19 cellular contexts compared by ENCODE assay signal in the genomic region with DNA sequence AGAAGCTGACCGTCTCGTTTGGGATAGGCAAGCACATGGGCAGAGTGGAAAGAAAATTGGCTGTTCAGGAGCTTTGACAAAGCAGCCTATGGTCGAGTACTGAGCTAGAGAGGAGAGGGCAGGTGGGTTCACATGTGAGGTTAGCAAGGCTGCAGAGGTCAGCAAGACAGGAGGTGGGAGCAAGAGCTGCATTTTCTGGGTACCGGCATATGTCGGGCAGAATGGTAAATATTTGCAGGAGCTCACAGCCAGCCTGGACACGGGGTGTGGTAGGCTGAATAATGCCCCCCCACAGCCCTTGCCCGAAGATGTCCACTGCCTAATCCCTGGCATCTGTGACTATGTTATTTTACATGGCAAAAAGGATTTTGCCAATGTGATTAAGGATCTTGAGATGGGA. TPM values are rescaled to one million over a fixed set of nuclear protein-coding genes. Genes with fewer than 3 reads are reported as not detected.
DNase-seq lines count a peak whose midpoint lies in the region; ATAC-seq, FAIRE-seq and TF ChIP-seq lines count a peak whose summit lies in the region.
"Had no signal": no experiment of that assay in that cellular context is flagged by ENCODE, and none has a peak within 500 bp of the region (broad histone marks: within the 10 kb centered on the region; RNA-seq: fewer than 3 reads in every experiment).

No MANE protein-coding gene starts in this region.

- H3K4me3 Mint-ChIP-seq in activated T-helper 17 cell treated with anti-CD3 and anti-CD28 coated beads, Interleukin-2, amount 50 U/mL, for 72 hours = no peak overlapping the region
- H3K4me3 Mint-ChIP-seq: stimulated activated naive B cell treated with anti-CD40 and anti-IgM and Interleukin-4, amounts not matched to agents 10 μg/mL and 1 μg/mL and 100 μg/mL, for 72 hours had no signal

- no peaks in the 10 kb centered on the region for H3K27me3 ChIP-seq in SK-N-SH (ENCODE audit: insufficient read depth)
- no peaks in the 10 kb centered on the region for H3K27me3 ChIP-seq in lower lobe of right lung (ENCODE audit: low read depth)
- no peaks in the 10 kb centered on the region for H3K27me3 ChIP-seq in tibial nerve

- H3K4me2 ChIP-seq in SK-N-SH = peak overlapping the region; percentile 66; the same call in 1 of the 2 replicates
- H3K4me2 ChIP-seq: KMS-11 had no signal

- H3F3A ChIP-seq in SK-N-SH (replicated peaks; ENCODE audit: insufficient read depth) = peaks cover 30% of the 10 kb centered on the region

- H3K27ac ChIP-seq in SK-N-SH (ENCODE audit: low read depth in 2 of 2, low read length in 1 of 2) (peak overlapping the region in 1 of 2 experiments; percentile 80; a peak in 1 of 4 replicates), lower lobe of right lung (peak overlapping the region; percentile 66), tibial nerve (peak overlapping the region in 3 of 4 donors; percentile 50 to 66 (median 61))
- H3K27ac ChIP-seq: KMS-11 had no signal

- CTCF ChIA-PET in SK-N-SH (lab: Yijun Ruan, JAX) = interaction anchor here (0.7 to 1.5 kb wide), 4 partner anchors 64 to 78 kb away, joined by 3 to 9 read pairs (median 6); a partner anchor contains a TSS

- H3K9me2 ChIP-seq in SK-N-SH = no peaks in the 10 kb centered on the region

- FAIRE-seq in GM12892 (lab: Jason Lieb, UNC) = no peak
- FAIRE-seq: GM12891 had no signal

- POLR2A ChIA-PET in SK-N-SH (lab: Yijun Ruan, JAX) = no interaction called here

- H3K27ac Mint-ChIP-seq in activated T-helper 17 cell treated with anti-CD3 and anti-CD28 coated beads, Interleukin-2, amount 50 U/mL, for 72 hours = peak overlapping the region; percentile 98
- H3K27ac Mint-ChIP-seq: stimulated activated naive B cell treated with anti-CD40 and anti-IgM and Interleukin-4, amounts not matched to agents 10 μg/mL and 1 μg/mL and 100 μg/mL, for 72 hours had no signal

- H3K27me3 Mint-ChIP-seq in activated T-helper 17 cell treated with anti-CD3 and anti-CD28 coated beads, Interleukin-2, amount 50 U/mL, for 72 hours = no peaks in the 10 kb centered on the region
- H3K27me3 Mint-ChIP-seq: brain; stimulated activated naive B cell treated with anti-CD40 and anti-IgM and Interleukin-4, amounts not matched to agents 10 μg/mL and 1 μg/mL and 100 μg/mL, for 72 hours had no signal

- H3K9me3 ChIP-seq in SK-N-SH (no peaks in the 10 kb centered on the region), lower lobe of right lung (no peaks in the 10 kb centered on the region), tibial nerve (no peaks in the 10 kb centered on the region)

- TF ChIP-seq POLR2A in tibial nerve (IDR thresholded peaks at IDR 0.05) = no peak
- TF ChIP-seq POLR2A in GM12892 (IDR thresholded peaks at IDR 0.05; ENCODE audit: low read depth, low read length) = no peak

- H3K4me1 Mint-ChIP-seq in activated T-helper 17 cell treated with anti-CD3 and anti-CD28 coated beads, Interleukin-2, amount 50 U/mL, for 72 hours = peaks cover 35% of the 10 kb centered on the region

- H3K9ac ChIP-seq in SK-N-SH = no peak overlapping the region
- H3K9ac ChIP-seq: KMS-11 had no signal

- no peak overlapping the region for H2AFZ ChIP-seq in SK-N-SH (ENCODE audit: low read depth)

- peaks cover 0 to 3% of the 10 kb centered on the region in 2 experiments for H3K36me3 ChIP-seq in SK-N-SH (replicated peaks in 1 of 2; ENCODE audit: control insufficient read depth in 1 of 2, insufficient read depth in 2 of 2, low read length in 1 of 2)
- peaks cover 6% of the 10 kb centered on the region for H3K36me3 ChIP-seq in lower lobe of right lung
- H3K36me3 ChIP-seq in tibial nerve = no peaks in the 10 kb centered on the region

- TF ChIP-seq CTCF in SK-N-SH (IDR thresholded peaks at IDR 0.05) = no peak
- no peak for TF ChIP-seq CTCF in lower lobe of right lung (IDR thresholded peaks at IDR 0.05)
- TF ChIP-seq CTCF in tibial nerve (IDR thresholded peaks at IDR 0.05) = no peak

- H3K4me1 ChIP-seq in SK-N-SH (ENCODE audit: control insufficient read depth in 1 of 2, insufficient read depth in 2 of 2, low read depth in 1 of 2, low read length in 1 of 2) (peaks cover 11 to 20% of the 10 kb centered on the region in 2 experiments; a peak in 3 of 4 replicates), lower lobe of right lung (peaks cover 48% of the 10 kb centered on the region), tibial nerve (peaks cover 0 to 51% (median 17%) of the 10 kb centered on the region in 4 donors)

- ATAC-seq in SK-N-SH treated with all-trans-retinoic acid at 6 μM for 48 hours = no peak
- no peak for ATAC-seq in activated T-helper 17 cell treated with anti-CD3 and anti-CD28 coated beads, Interleukin-2, amount 50 U/mL, for 72 hours (replicated peaks)
- ATAC-seq in lower lobe of right lung = no peak
- ATAC-seq in HG03520 (IDR thresholded peaks at IDR 0.05; ENCODE audit: unreplicated experiment) = no peak
- ATAC-seq in GM21526 (IDR thresholded peaks at IDR 0.05; ENCODE audit: low FRiP score, unreplicated experiment) = no peak
- ATAC-seq: stimulated activated naive B cell treated with anti-CD40 and anti-IgM and Interleukin-4, amounts not matched to agents 10 μg/mL and 1 μg/mL and 100 μg/mL, for 72 hours had no signal

- H3K4me3 ChIP-seq in SK-N-SH (ENCODE audit: low read depth in 2 of 2, low read length in 1 of 2) = no peak overlapping the region
- H3K4me3 ChIP-seq in lower lobe of right lung = no peak overlapping the region
- H3K4me3 ChIP-seq in tibial nerve = no peak overlapping the region
- H3K4me3 ChIP-seq: lung had no signal

- H3K9me3 Mint-ChIP-seq in activated T-helper 17 cell treated with anti-CD3 and anti-CD28 coated beads, Interleukin-2, amount 50 U/mL, for 72 hours = no peaks in the 10 kb centered on the region

- no peak for TF ChIP-seq EP300 in SK-N-SH (IDR thresholded peaks at IDR 0.05; ENCODE audit: borderline replicate concordance in 1 of 2, low read depth in 1 of 2, low read length in 1 of 2)
- TF ChIP-seq EP300 in tibial nerve (IDR thresholded peaks at IDR 0.05) = no peak

- peaks cover 5% of the 10 kb centered on the region for H3K36me3 Mint-ChIP-seq in activated T-helper 17 cell treated with anti-CD3 and anti-CD28 coated beads, Interleukin-2, amount 50 U/mL, for 72 hours (ENCODE audit: low read depth)

- intact Hi-C loops in lower lobe of right lung (cut with DNase I) = no loop called here

- TF ChIP-seq RAD21 in SK-N-SH (IDR thresholded peaks at IDR 0.05; ENCODE audit: low read length) = no peak

- no peak for DNase-seq in SK-N-SH
- DNase-seq in lower lobe of right lung = no peak
- no peak for DNase-seq in tibial nerve (ENCODE audit: low spot score in 2 of 2)
- DNase-seq in GM12892 (ENCODE audit: insufficient read length) = no peak
- DNase-seq: 8988T; activated effector memory CD4-positive, alpha-beta T cell treated with anti-CD3 and anti-CD28 coated beads, Interleukin-2, amount 50 U/mL, for 16 hours; effector CD8-positive, alpha-beta T cell; NCI-H1417 treated with DMSO at 0.1 percent for 48 hours; SIG-M5; stimulated activated naive B cell treated with anti-CD40 and anti-IgM and Interleukin-4, amounts not matched to agents 10 μg/mL and 1 μg/mL and 100 μg/mL, for 72 hours had no signal

- 84% methylated on average over 7 of the region's 7 CpGs for WGBS in SK-N-SH (ENCODE audit: low lambda C conversion rate)
- 95 to 97% methylated on average over 7 of the region's 7 CpGs for WGBS in tibial nerve, 2 donors

- no peaks in the 10 kb centered on the region for H4K20me1 ChIP-seq in SK-N-SH (ENCODE audit: insufficient read depth)

- no peaks in the 10 kb centered on the region for H3K79me2 ChIP-seq in SK-N-SH (ENCODE audit: insufficient read depth)

TF ChIP-seq in SK-N-SH, 30 proteins besides CTCF, POLR2A, EP300 and RAD21:
- no peak for TF ChIP-seq RCOR1 (IDR thresholded peaks at IDR 0.05; ENCODE audit: low read length)
- no peak for TF ChIP-seq FOXM1 (IDR thresholded peaks at IDR 0.05; ENCODE audit: low read depth)
- no peak for TF ChIP-seq TAF1 (IDR thresholded peaks at IDR 0.05; ENCODE audit: borderline replicate concordance, low read depth, low read length)
- TF ChIP-seq TEAD4 (IDR thresholded peaks at IDR 0.05; ENCODE audit: borderline replicate concordance, insufficient read depth) = no peak
- TF ChIP-seq ELF1 (IDR thresholded peaks at IDR 0.05) = no peak
- no peak for TF ChIP-seq POLR2AphosphoS5 (IDR thresholded peaks at IDR 0.05; ENCODE audit: low read depth, low read length)
- TF ChIP-seq NRF1 (IDR thresholded peaks at IDR 0.05; ENCODE audit: low read depth, low read length) = no peak
TF ChIP-seq in SK-N-SH: peak in this region for 0.

TF ChIP-seq in SK-N-SH treated with all-trans-retinoic acid at 6 μM for 48 hours, 23 proteins besides CTCF, POLR2A, EP300 and RAD21:
- TF ChIP-seq TOX (CRISPR knock-in tag; IDR thresholded peaks at IDR 0.05; ENCODE audit: borderline replicate concordance) = no peak
TF ChIP-seq in SK-N-SH treated with all-trans-retinoic acid at 6 μM for 48 hours: peak in this region for 0.

RNA-seq across cellular contexts. Expression of a gene that starts 8.3 kb away (rescaled TPM):
- 0.11 and 0.15 TPM in 2 replicates for polyA plus RNA-seq in SK-N-SH (2012; rRNA removed)
- polyA plus RNA-seq in SK-N-SH (2012; cell fraction: cytosol; rRNA removed) = 0.14 and 0.48 TPM in 2 replicates
- 0.05 and 0.10 TPM in 2 replicates for polyA plus RNA-seq in SK-N-SH (2012; cell fraction: nucleus; rRNA removed)
- not detected for total RNA-seq in activated T-helper 17 cell treated with anti-CD3 and anti-CD28 coated beads, Interleukin-2, amount 50 U/mL, for 72 hours
- total RNA-seq in lower lobe of right lung = 65.8 TPM
- total RNA-seq in tibial nerve = 1,000 to 10,000 TPM in 1 of 4 donors, 10 to 100 TPM in 3; 17.0 to 1,032 (median 80.4) TPM
- 0.13 TPM for polyA plus RNA-seq in GM12892 (2012; ENCODE audit: missing spikeins)
- total RNA-seq: G401 had no signal

RNA-seq across cellular contexts. Expression of a gene that starts 51.5 kb away (rescaled TPM):
- not detected in 2 replicates for polyA plus RNA-seq in SK-N-SH (2012; rRNA removed)
- not detected in 2 replicates for polyA plus RNA-seq in SK-N-SH (2012; cell fraction: cytosol; rRNA removed)
- not detected in 2 replicates for polyA plus RNA-seq in SK-N-SH (2012; cell fraction: nucleus; rRNA removed)
- 10 to 100 TPM; 11.9 to 14.9 TPM for total RNA-seq in activated T-helper 17 cell treated with anti-CD3 and anti-CD28 coated beads, Interleukin-2, amount 50 U/mL, for 72 hours
- total RNA-seq in lower lobe of right lung (18.8 TPM), tibial nerve (10 to 100 TPM in 3 of 4 donors, 1 to 10 TPM in 1; 3.3 to 18.6 (median 15.9) TPM)
- 19.3 TPM for polyA plus RNA-seq in GM12892 (2012; ENCODE audit: missing spikeins)
- total RNA-seq: G401 had no signal

Comparison
In these comparisons a context has a peak if more than half of its experiments do, and no peak if none do; other contexts are left out.
1. RNA of a gene that starts 8.3 kb away (total RNA-seq): 17.0 to 1,032 TPM in tibial nerve and 65.8 TPM in lower lobe of right lung (single experiment); not detected in activated T-helper 17 cell treated with anti-CD3 and anti-CD28 coated beads, Interleukin-2, amount 50 U/mL, for 72 hours; every median in the first group is over 10 times any median in the second.